In genomic region chr2:43220982-43221659, GRCh38 we compare ENCODE assay signal across 1 cellular context.
TF ChIP-seq lines count a peak whose summit lies in the region.

No MANE protein-coding gene starts in this region.

TF ChIP-seq in HCT116, 20 proteins besides CTCF, POLR2A, EP300 and RAD21 (continued from another document):
- TF ChIP-seq REST (IDR thresholded peaks at IDR 0.05; ENCODE audit: low read depth) (no peak), ZNF274 (IDR thresholded peaks at IDR 0.05; ENCODE audit: low read depth, low read length) (no peak), SP1 (IDR thresholded peaks at IDR 0.05; ENCODE audit: low read depth) (no peak)
